7 cellular contexts compared by ENCODE assay signal in genomic region chr11:726278-726915, GRCh38. TPM values are rescaled to one million over a fixed set of nuclear protein-coding genes. Genes with fewer than 3 reads are reported as not detected.
DNase-seq lines count a peak whose midpoint lies in the region.
"Had no signal": no experiment of that assay in that cellular context is flagged by ENCODE, and none has a peak within 500 bp of the region (broad histone marks: within the 10 kb centered on the region; RNA-seq: fewer than 3 reads in every experiment).

No MANE protein-coding gene starts in this region.

- H2BK120ac ChIP-seq in mesenchymal stem cell (ENCODE audit: low read depth, low read length): no peak overlapping the region

- H3K4me2 ChIP-seq in mesenchymal stem cell (ENCODE audit: low read length, poor library complexity, severe bottlenecking): no peak overlapping the region

- no peaks in the 10 kb centered on the region for H3K9me3 Mint-ChIP-seq in activated naive CD4-positive, alpha-beta T cell treated with anti-CD3 and anti-CD28 coated beads, Interleukin-2, amount 10 ng/mL, durations not matched to agents 7 days and 5 days

- peak overlapping the region; percentile 30 for H2AFZ ChIP-seq in mesenchymal stem cell (ENCODE audit: low read depth, low read length)

- peak overlapping the region; percentile 26 for H3K27ac ChIP-seq in mesenchymal stem cell (ENCODE audit: low read length, poor library complexity, severe bottlenecking)

- peak overlapping the region; percentile 4 for H2BK5ac ChIP-seq in mesenchymal stem cell (ENCODE audit: low read depth, low read length, poor library complexity, severe bottlenecking)

- peak overlapping the region in 1 of 2 experiments; percentile 51 for H3K23ac ChIP-seq in mesenchymal stem cell (ENCODE audit: low read length in 2 of 2)

- CTCF ChIA-PET in activated naive CD4-positive, alpha-beta T cell treated with anti-CD3 and anti-CD28 coated beads, Interleukin-2, amount 10 ng/mL, durations not matched to agents 7 days and 5 days (lab: Charles Lee): interaction anchor here (0.9 to 5.6 kb wide), 10 partner anchors 8 to 171 kb away, joined by 3 to 42 read pairs (median 4); partner anchors contain the start of genes TALDO1 and TMEM80

- peak overlapping the region; percentile 55 for H3K27ac Mint-ChIP-seq in activated naive CD4-positive, alpha-beta T cell treated with anti-CD3 and anti-CD28 coated beads, Interleukin-2, amount 10 ng/mL, durations not matched to agents 7 days and 5 days

- no peak overlapping the region for H4K91ac ChIP-seq in mesenchymal stem cell (ENCODE audit: low read length)

- no peaks in the 10 kb centered on the region for H3K9me3 ChIP-seq in mesenchymal stem cell (ENCODE audit: control insufficient read depth, low read length)

- H3K14ac ChIP-seq in mesenchymal stem cell (ENCODE audit: low read length in 2 of 2): peak overlapping the region in 1 of 2 experiments; percentile 38

- 30% methylated on average over 54 of the region's 57 CpGs for WGBS in mesenchymal stem cell

- peak overlapping the region; percentile 39 for H2BK15ac ChIP-seq in mesenchymal stem cell (ENCODE audit: low read depth, poor library complexity, severe bottlenecking)

- H3K4me1 ChIP-seq in mesenchymal stem cell (ENCODE audit: control insufficient read depth, insufficient read depth, low read depth, low read length): peaks cover 48% of the 10 kb centered on the region

- H3K79me1 ChIP-seq in mesenchymal stem cell (replicated peaks; ENCODE audit: low read length, poor library complexity, severe bottlenecking): peaks cover 15% of the 10 kb centered on the region

- no peak overlapping the region for H2AK5ac ChIP-seq in mesenchymal stem cell (ENCODE audit: low read length, severe bottlenecking)

- no peaks in the 10 kb centered on the region for H3K36me3 Mint-ChIP-seq in activated naive CD4-positive, alpha-beta T cell treated with anti-CD3 and anti-CD28 coated beads, Interleukin-2, amount 10 ng/mL, durations not matched to agents 7 days and 5 days

- peak overlapping the region; percentile 70 for H3K4me3 Mint-ChIP-seq in activated naive CD4-positive, alpha-beta T cell treated with anti-CD3 and anti-CD28 coated beads, Interleukin-2, amount 10 ng/mL, durations not matched to agents 7 days and 5 days

- H3K4me1 Mint-ChIP-seq in activated naive CD4-positive, alpha-beta T cell treated with anti-CD3 and anti-CD28 coated beads, Interleukin-2, amount 10 ng/mL, durations not matched to agents 7 days and 5 days: peaks cover 29% of the 10 kb centered on the region

- peaks cover 45% of the 10 kb centered on the region for H3K27me3 Mint-ChIP-seq in activated naive CD4-positive, alpha-beta T cell treated with anti-CD3 and anti-CD28 coated beads, Interleukin-2, amount 10 ng/mL, durations not matched to agents 7 days and 5 days

- no peak overlapping the region for H3K4me3 ChIP-seq in mesenchymal stem cell (ENCODE audit: insufficient read depth in 1 of 2, low read depth in 1 of 2, low read length in 2 of 2)

- H3K36me3 ChIP-seq in mesenchymal stem cell (ENCODE audit: control insufficient read depth in 1 of 2, insufficient read depth in 2 of 2, low read depth in 1 of 2, low read length in 2 of 2): peaks cover 22 to 63% of the 10 kb centered on the region in 2 experiments

- DNase-seq in AML-193 (lab: John Stamatoyannopoulos, UW) (peak; percentile 22 to 28), NCI-H2029 (lab: John Stamatoyannopoulos, UW) (peak; percentile 91), mesenchymal stem cell (no peak), KG1 (lab: John Stamatoyannopoulos, UW) (no peak), EL (no peak)
- peak; percentile 77 for DNase-seq in activated naive CD4-positive, alpha-beta T cell treated with anti-CD3 and anti-CD28 coated beads, Interleukin-2, amount 10 ng/mL, durations not matched to agents 7 days and 5 days
- DNase-seq: DND-41 had no signal

- H3K9ac ChIP-seq in mesenchymal stem cell (ENCODE audit: low read length): no peak overlapping the region

- no peak overlapping the region for H3K4ac ChIP-seq in mesenchymal stem cell (ENCODE audit: low read depth in 1 of 2, low read length in 2 of 2)

- peaks cover 0 to 1% of the 10 kb centered on the region in 2 experiments for H3K27me3 ChIP-seq in mesenchymal stem cell (ENCODE audit: control insufficient read depth in 1 of 2, insufficient read depth in 1 of 2, low read length in 2 of 2)

- H3K18ac ChIP-seq in mesenchymal stem cell (ENCODE audit: low read depth in 1 of 2, low read length in 2 of 2): no peak overlapping the region

- H4K8ac ChIP-seq in mesenchymal stem cell (ENCODE audit: low read length): peak overlapping the region; percentile 76

- no peak overlapping the region for H2BK12ac ChIP-seq in mesenchymal stem cell (ENCODE audit: low read length in 2 of 2)

RNA-seq across cellular contexts. Expression of gene EPS8L2, which starts 20.4 kb away (rescaled TPM):
- polyA plus RNA-seq in mesenchymal stem cell (2013, experiment 1 of 2): 16.2 TPM
- 17.4 TPM for polyA plus RNA-seq in mesenchymal stem cell (2013, experiment 2 of 2)

RNA-seq across cellular contexts. Expression of gene TALDO1, which starts 20.9 kb away (rescaled TPM):
- 215 TPM for polyA plus RNA-seq in mesenchymal stem cell (2013, experiment 1 of 2)
- 211 TPM for polyA plus RNA-seq in mesenchymal stem cell (2013, experiment 2 of 2)

RNA-seq across cellular contexts. Expression of gene TMEM80, which starts 30.8 kb away (rescaled TPM):
- polyA plus RNA-seq in mesenchymal stem cell (2013, experiment 1 of 2): 13.4 TPM
- 15.6 TPM for polyA plus RNA-seq in mesenchymal stem cell (2013, experiment 2 of 2)

RNA-seq across cellular contexts. Expression of gene DEAF1, which starts 31.4 kb away (rescaled TPM):
- polyA plus RNA-seq in mesenchymal stem cell (2013, experiment 1 of 2): 21.2 TPM
- polyA plus RNA-seq in mesenchymal stem cell (2013, experiment 2 of 2): 20.6 TPM

RNA-seq across cellular contexts. Expression of gene GATD1, which starts 50.9 kb away (rescaled TPM):
- 50.4 TPM for polyA plus RNA-seq in mesenchymal stem cell (2013, experiment 1 of 2)
- 43.7 TPM for polyA plus RNA-seq in mesenchymal stem cell (2013, experiment 2 of 2)

Comparison
In these comparisons a context has a peak if more than half of its experiments do, and no peak if none do; other contexts are left out.
1. DNase-seq: peak in AML-193 (2 of 2), NCI-H2029 (single experiment) and activated naive CD4-positive, alpha-beta T cell treated with anti-CD3 and anti-CD28 coated beads, Interleukin-2, amount 10 ng/mL, durations not matched to agents 7 days and 5 days (single experiment); none in mesenchymal stem cell (single experiment), KG1 (single experiment) and EL (single experiment).